Comparison of ENCODE assay signal across 1 cellular context in the genomic region with DNA sequence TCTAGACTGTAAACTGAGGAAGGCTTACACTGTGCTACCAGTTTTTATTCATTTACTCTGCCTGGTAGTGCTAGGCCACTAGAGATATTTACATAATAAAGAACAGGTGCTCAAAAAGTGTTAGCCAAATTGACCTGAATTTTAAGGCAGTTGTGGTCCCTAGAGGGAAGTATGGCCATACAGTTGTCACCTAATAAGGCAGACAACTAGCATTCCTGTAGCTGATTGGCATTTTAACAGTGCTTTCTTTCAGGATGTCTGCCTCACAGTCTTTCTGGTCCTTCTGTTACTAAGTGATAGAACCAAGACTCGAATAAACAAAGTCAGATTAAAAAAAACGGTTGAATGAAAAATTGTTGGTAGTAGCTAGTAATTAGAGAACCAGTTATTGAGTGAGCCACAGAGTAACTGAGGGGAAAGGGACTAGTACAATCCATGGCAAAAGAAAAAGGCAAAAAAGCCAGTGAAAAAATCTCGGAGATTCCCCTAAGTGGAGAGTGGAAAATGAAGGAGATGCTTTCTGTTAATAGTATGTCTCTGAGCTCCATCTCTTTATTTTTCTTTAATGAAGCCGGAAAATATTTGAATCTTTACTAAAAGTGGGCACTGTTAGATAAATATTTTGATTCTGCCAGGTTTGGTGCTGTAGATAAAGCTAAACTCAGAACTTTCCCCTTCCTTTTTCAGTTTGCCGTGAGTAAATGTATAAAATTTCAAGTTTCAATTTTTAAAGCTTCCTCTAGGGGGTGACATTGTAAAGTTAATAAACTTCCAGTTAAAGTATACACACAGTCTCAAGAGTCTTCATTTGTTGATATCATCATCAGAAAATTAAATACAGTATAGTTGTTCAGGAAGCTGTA.
TF ChIP-seq lines count a peak whose summit lies in the region.

No MANE protein-coding gene starts in this region.

TF ChIP-seq in SK-N-SH, 30 proteins besides CTCF, POLR2A, EP300 and RAD21 (continued from another document):
- TF ChIP-seq, protein P1, sequence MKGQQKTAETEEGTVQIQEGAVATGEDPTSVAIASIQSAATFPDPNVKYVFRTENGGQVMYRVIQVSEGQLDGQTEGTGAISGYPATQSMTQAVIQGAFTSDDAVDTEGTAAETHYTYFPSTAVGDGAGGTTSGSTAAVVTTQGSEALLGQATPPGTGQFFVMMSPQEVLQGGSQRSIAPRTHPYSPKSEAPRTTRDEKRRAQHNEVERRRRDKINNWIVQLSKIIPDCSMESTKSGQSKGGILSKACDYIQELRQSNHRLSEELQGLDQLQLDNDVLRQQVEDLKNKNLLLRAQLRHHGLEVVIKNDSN (IDR thresholded peaks at IDR 0.05; ENCODE audit: borderline replicate concordance, low read depth) = no peak
- TF ChIP-seq SMC3 (IDR thresholded peaks at IDR 0.05; ENCODE audit: low read depth, low read length) (no peak), NFIC (IDR thresholded peaks at IDR 0.05; ENCODE audit: borderline replicate concordance) (no peak), GATA2 (CRISPR knock-in tag; IDR thresholded peaks at IDR 0.05) (no peak), TCF12 (IDR thresholded peaks at IDR 0.05) (no peak), TAF1 (IDR thresholded peaks at IDR 0.05; ENCODE audit: borderline replicate concordance, low read depth, low read length) (no peak), FOSL2 (IDR thresholded peaks at IDR 0.05; ENCODE audit: borderline replicate concordance, low read depth) (no peak), RCOR1 (IDR thresholded peaks at IDR 0.05; ENCODE audit: low read length) (no peak), EZH2phosphoT487 (IDR thresholded peaks at IDR 0.05; ENCODE audit: borderline replicate concordance, low read depth) (no peak), GABPA (IDR thresholded peaks at IDR 0.05; ENCODE audit: low read depth) (no peak), JUND (IDR thresholded peaks at IDR 0.05) (no peak), FOXJ3 (CRISPR knock-in tag; IDR thresholded peaks at IDR 0.05) (no peak)
- TF ChIP-seq, protein P2, sequence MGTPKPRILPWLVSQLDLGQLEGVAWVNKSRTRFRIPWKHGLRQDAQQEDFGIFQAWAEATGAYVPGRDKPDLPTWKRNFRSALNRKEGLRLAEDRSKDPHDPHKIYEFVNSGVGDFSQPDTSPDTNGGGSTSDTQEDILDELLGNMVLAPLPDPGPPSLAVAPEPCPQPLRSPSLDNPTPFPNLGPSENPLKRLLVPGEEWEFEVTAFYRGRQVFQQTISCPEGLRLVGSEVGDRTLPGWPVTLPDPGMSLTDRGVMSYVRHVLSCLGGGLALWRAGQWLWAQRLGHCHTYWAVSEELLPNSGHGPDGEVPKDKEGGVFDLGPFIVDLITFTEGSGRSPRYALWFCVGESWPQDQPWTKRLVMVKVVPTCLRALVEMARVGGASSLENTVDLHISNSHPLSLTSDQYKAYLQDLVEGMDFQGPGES (IDR thresholded peaks at IDR 0.05; ENCODE audit: low read depth, low read length) = no peak
- TF ChIP-seq, protein P3, sequence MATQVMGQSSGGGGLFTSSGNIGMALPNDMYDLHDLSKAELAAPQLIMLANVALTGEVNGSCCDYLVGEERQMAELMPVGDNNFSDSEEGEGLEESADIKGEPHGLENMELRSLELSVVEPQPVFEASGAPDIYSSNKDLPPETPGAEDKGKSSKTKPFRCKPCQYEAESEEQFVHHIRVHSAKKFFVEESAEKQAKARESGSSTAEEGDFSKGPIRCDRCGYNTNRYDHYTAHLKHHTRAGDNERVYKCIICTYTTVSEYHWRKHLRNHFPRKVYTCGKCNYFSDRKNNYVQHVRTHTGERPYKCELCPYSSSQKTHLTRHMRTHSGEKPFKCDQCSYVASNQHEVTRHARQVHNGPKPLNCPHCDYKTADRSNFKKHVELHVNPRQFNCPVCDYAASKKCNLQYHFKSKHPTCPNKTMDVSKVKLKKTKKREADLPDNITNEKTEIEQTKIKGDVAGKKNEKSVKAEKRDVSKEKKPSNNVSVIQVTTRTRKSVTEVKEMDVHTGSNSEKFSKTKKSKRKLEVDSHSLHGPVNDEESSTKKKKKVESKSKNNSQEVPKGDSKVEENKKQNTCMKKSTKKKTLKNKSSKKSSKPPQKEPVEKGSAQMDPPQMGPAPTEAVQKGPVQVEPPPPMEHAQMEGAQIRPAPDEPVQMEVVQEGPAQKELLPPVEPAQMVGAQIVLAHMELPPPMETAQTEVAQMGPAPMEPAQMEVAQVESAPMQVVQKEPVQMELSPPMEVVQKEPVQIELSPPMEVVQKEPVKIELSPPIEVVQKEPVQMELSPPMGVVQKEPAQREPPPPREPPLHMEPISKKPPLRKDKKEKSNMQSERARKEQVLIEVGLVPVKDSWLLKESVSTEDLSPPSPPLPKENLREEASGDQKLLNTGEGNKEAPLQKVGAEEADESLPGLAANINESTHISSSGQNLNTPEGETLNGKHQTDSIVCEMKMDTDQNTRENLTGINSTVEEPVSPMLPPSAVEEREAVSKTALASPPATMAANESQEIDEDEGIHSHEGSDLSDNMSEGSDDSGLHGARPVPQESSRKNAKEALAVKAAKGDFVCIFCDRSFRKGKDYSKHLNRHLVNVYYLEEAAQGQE (IDR thresholded peaks at IDR 0.05; ENCODE audit: low read depth, low read length) = no peak
- TF ChIP-seq, protein P4, sequence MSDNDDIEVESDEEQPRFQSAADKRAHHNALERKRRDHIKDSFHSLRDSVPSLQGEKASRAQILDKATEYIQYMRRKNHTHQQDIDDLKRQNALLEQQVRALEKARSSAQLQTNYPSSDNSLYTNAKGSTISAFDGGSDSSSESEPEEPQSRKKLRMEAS (IDR thresholded peaks at IDR 0.05; ENCODE audit: low read depth) = no peak
- TF ChIP-seq, protein P5, sequence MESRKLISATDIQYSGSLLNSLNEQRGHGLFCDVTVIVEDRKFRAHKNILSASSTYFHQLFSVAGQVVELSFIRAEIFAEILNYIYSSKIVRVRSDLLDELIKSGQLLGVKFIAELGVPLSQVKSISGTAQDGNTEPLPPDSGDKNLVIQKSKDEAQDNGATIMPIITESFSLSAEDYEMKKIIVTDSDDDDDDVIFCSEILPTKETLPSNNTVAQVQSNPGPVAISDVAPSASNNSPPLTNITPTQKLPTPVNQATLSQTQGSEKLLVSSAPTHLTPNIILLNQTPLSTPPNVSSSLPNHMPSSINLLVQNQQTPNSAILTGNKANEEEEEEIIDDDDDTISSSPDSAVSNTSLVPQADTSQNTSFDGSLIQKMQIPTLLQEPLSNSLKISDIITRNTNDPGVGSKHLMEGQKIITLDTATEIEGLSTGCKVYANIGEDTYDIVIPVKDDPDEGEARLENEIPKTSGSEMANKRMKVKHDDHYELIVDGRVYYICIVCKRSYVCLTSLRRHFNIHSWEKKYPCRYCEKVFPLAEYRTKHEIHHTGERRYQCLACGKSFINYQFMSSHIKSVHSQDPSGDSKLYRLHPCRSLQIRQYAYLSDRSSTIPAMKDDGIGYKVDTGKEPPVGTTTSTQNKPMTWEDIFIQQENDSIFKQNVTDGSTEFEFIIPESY (IDR thresholded peaks at IDR 0.05; ENCODE audit: borderline replicate concordance, low read depth) = no peak
